Comparison of ENCODE assay signal across 8 cellular contexts in the genomic region with DNA sequence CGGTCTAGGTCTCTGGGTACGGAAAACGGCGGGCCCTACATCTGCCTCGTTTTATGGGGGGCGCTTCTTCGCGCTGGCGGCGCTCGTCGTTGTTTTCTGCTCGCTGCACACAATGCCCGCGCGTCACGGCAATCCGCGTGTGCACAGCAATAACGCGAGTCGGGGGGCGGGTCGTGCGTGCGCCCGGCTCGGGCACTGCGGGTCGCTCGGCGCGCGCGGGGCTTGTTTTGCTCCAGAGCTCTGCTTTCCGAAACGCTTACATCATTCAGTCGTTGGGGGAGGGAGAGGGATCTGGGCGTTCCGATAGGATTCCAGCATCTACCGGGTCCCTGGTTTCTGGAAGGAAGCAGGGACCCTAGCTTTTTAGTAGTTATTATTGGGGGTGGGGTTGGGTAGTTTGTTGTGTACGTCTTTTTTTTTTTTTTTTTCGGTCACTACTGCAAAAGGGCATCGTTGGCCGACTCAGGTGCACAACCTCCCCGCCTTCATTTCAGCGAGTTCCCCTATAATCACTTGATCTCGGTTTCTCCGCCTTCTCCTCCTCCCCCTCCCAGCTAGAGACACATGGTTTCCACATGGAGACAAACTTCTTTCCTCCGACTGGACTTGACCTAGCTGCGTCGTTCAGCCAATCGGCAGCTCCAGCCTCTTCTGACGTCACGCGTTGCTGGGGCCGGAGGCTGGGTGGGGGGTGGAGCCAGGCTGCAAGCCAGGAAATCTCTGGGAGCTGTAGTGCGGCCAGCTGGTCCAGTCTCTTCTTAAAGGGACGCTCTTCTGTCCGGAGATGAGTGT. TPM values are rescaled to one million over a fixed set of nuclear protein-coding genes. Genes with fewer than 3 reads are reported as not detected.
DNase-seq lines count a peak whose midpoint lies in the region; ATAC-seq and TF ChIP-seq lines count a peak whose summit lies in the region.

No MANE protein-coding gene starts in this region.

- H3K27ac Mint-ChIP-seq in activated naive CD4-positive, alpha-beta T cell treated with anti-CD3 and anti-CD28 coated beads, Interleukin-2, amount 10 ng/mL, durations not matched to agents 7 days and 5 days, result peak overlapping the region; percentile 97

- DNase-seq in GM03348 (ENCODE audit: low spot score) (peak; percentile 99), NCI-H1048 (lab: John Stamatoyannopoulos, UW) (peak; percentile 92), SK-N-DZ (ENCODE audit: low spot score) (peak; percentile 98)
- DNase-seq in activated naive CD4-positive, alpha-beta T cell treated with anti-CD3 and anti-CD28 coated beads, Interleukin-2, amount 10 ng/mL, durations not matched to agents 7 days and 5 days, result peak; percentile 95

- peak overlapping the region; percentile 93 for H3K4me3 Mint-ChIP-seq in activated naive CD4-positive, alpha-beta T cell treated with anti-CD3 and anti-CD28 coated beads, Interleukin-2, amount 10 ng/mL, durations not matched to agents 7 days and 5 days

- ATAC-seq in HG02588 (IDR thresholded peaks at IDR 0.05; ENCODE audit: unreplicated experiment) (peak; percentile 67), gastroesophageal sphincter (peak; percentile 93)

- no peak for TF ChIP-seq EP300 in gastroesophageal sphincter (IDR thresholded peaks at IDR 0.05)

- WGBS in gastroesophageal sphincter (ENCODE audit: low coverage in 1 of 2), 2 donors, result 0% methylated on average over 5 to 14 of the region's 60 CpGs

- peaks cover 62% of the 10 kb centered on the region for H3K4me1 Mint-ChIP-seq in activated naive CD4-positive, alpha-beta T cell treated with anti-CD3 and anti-CD28 coated beads, Interleukin-2, amount 10 ng/mL, durations not matched to agents 7 days and 5 days

- TF ChIP-seq CTCF in gastroesophageal sphincter (IDR thresholded peaks at IDR 0.05), result peak in 2 of 4 experiments; percentile 1 to 14

- TF ChIP-seq POLR2A in gastroesophageal sphincter (IDR thresholded peaks at IDR 0.05), result peak; percentile 82 to 91

- CTCF ChIA-PET in activated naive CD4-positive, alpha-beta T cell treated with anti-CD3 and anti-CD28 coated beads, Interleukin-2, amount 10 ng/mL, durations not matched to agents 7 days and 5 days (lab: Charles Lee), result interaction anchor here (0.6 to 7.0 kb wide), 7 partner anchors 9 to 130 kb away, joined by 3 to 70 read pairs (median 14); a partner anchor contains a TSS

- no peaks in the 10 kb centered on the region for H3K9me3 Mint-ChIP-seq in activated naive CD4-positive, alpha-beta T cell treated with anti-CD3 and anti-CD28 coated beads, Interleukin-2, amount 10 ng/mL, durations not matched to agents 7 days and 5 days

- H3K9ac ChIP-seq in stomach smooth muscle (ENCODE audit: low read length in 2 of 2), result peak overlapping the region; percentile 77 to 94

- H3K36me3 Mint-ChIP-seq in activated naive CD4-positive, alpha-beta T cell treated with anti-CD3 and anti-CD28 coated beads, Interleukin-2, amount 10 ng/mL, durations not matched to agents 7 days and 5 days, result peaks cover 16% of the 10 kb centered on the region

- peaks cover 20% of the 10 kb centered on the region for H3K27me3 Mint-ChIP-seq in activated naive CD4-positive, alpha-beta T cell treated with anti-CD3 and anti-CD28 coated beads, Interleukin-2, amount 10 ng/mL, durations not matched to agents 7 days and 5 days

- H3K4me3 ChIP-seq in gastroesophageal sphincter (peak overlapping the region; percentile 62 to 97), neuron (ENCODE audit: low read length) (peak overlapping the region; percentile 92), stomach smooth muscle (ENCODE audit: low read length in 2 of 2) (peak overlapping the region; percentile 79 to 93)

- H3K27me3 ChIP-seq in gastroesophageal sphincter, result no peaks in the 10 kb centered on the region
- H3K27me3 ChIP-seq in neuron (ENCODE audit: insufficient read depth, low read length), result no peaks in the 10 kb centered on the region
- H3K27me3 ChIP-seq in stomach smooth muscle (ENCODE audit: control insufficient read depth in 1 of 2, insufficient read depth in 2 of 2, low read length in 2 of 2), result no peaks in the 10 kb centered on the region

- H3K27ac ChIP-seq in gastroesophageal sphincter, result peak overlapping the region; percentile 92 to 100 (median 98)
- H3K27ac ChIP-seq in stomach smooth muscle (ENCODE audit: low read length), result peak overlapping the region; percentile 99

- no peaks in the 10 kb centered on the region for H3K9me3 ChIP-seq in gastroesophageal sphincter
- no peaks in the 10 kb centered on the region for H3K9me3 ChIP-seq in neuron (ENCODE audit: low read length)
- H3K9me3 ChIP-seq in stomach smooth muscle (ENCODE audit: control insufficient read depth in 2 of 2, low read length in 2 of 2), result no peaks in the 10 kb centered on the region

- H3K4me1 ChIP-seq in gastroesophageal sphincter (peaks cover 10 to 57% (median 29%) of the 10 kb centered on the region in 3 donors), neuron (ENCODE audit: insufficient read depth, low read length) (peaks cover 35% of the 10 kb centered on the region), stomach smooth muscle (ENCODE audit: control insufficient read depth, insufficient read depth, low read length) (peaks cover 47% of the 10 kb centered on the region)

- H3K36me3 ChIP-seq in gastroesophageal sphincter, result no peaks in the 10 kb centered on the region
- no peaks in the 10 kb centered on the region for H3K36me3 ChIP-seq in neuron (ENCODE audit: insufficient read depth, low read length)
- H3K36me3 ChIP-seq in stomach smooth muscle (ENCODE audit: control insufficient read depth in 2 of 2, insufficient read depth in 2 of 2, low read length in 2 of 2), result no peaks in the 10 kb centered on the region

- H2AFZ ChIP-seq in neuron (ENCODE audit: low read depth, low read length), result peak overlapping the region; percentile 42

RNA-seq across cellular contexts. Expression of a gene that starts 3.5 kb away (rescaled TPM):
- polyA plus RNA-seq in SK-N-DZ (2014; cell fraction: cytosol; rRNA removed), result 29.5 and 30.7 TPM in 2 replicates
- polyA plus RNA-seq in SK-N-DZ (2014; cell fraction: nucleus; rRNA removed), result 18.9 and 23.2 TPM in 2 replicates
- total RNA-seq in gastroesophageal sphincter, result 100 to 1,000 TPM; 103 to 279 (median 218) TPM

Comparison
In these comparisons a context has a peak if more than half of its experiments do, and no peak if none do; other contexts are left out.
1. Peak in every context shown above with its lines: DNase-seq, ATAC-seq, H3K4me3 ChIP-seq and H3K27ac ChIP-seq.